10 cellular contexts compared by ENCODE assay signal in the genomic region with DNA sequence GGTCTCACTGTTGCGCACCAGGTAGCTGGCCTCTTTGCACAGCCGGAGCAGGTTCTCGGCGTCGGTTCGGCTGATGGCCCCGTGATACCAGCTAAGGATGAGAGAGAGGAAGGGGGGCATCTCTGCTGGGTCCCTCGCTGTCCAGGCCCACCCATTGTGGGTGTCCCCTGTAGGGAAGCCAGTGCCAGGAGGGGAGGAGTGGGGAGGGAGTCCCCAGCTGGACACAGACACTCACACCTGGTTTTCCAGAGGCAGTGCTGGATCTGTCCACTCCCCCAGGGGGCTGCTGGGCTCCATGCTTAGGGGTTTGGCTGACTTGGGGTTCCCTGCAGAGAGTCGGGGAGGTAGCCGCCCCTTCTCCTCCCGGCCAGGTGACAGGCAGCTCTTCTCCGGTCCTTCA. TPM values are rescaled to one million over a fixed set of nuclear protein-coding genes. Genes with fewer than 3 reads are reported as not detected.
"Had no signal": no experiment of that assay in that cellular context is flagged by ENCODE, and none has a peak within 500 bp of the region (broad histone marks: within the 10 kb centered on the region; RNA-seq: fewer than 3 reads in every experiment).

No MANE protein-coding gene starts in this region.

- H3K27ac Mint-ChIP-seq: HFFc6 had no signal

- FAIRE-seq: HTR-8/SVneo, K562 had no signal

- H3K36me3 ChIP-seq: HAP-1 had no signal

- H3K9ac ChIP-seq: GM23248 had no signal

- H3K4me3 Mint-ChIP-seq: HFFc6 had no signal

- H3K9me3 ChIP-seq: HAP-1 had no signal

- DNase-seq: GM23248, GOT3, H7, HFFc6 had no signal

- H3K27ac ChIP-seq: GM23248 had no signal

- ATAC-seq: HCT116, K562 had no signal

- H3K9me3 Mint-ChIP-seq: HFFc6 had no signal

- H3K4me3 ChIP-seq: GM23248, HAP-1, K562 had no signal

- H2AFZ ChIP-seq: GM23248 had no signal

RNA-seq across cellular contexts. Expression of a gene that starts 42.1 kb away (rescaled TPM):
- total RNA-seq: H4 had no signal

RNA-seq across cellular contexts. Expression of a gene that starts 42.2 kb away (rescaled TPM):
- total RNA-seq: H4, H7 had no signal

RNA-seq across cellular contexts. Expression of a gene that starts 57.8 kb away (rescaled TPM):
- total RNA-seq: GM23248, H4, H7, HFFc6, HT-29, K562 had no signal
- polyA plus RNA-seq: GM23248, K562 had no signal

RNA-seq across cellular contexts. Expression of a gene that starts 57.9 kb away (rescaled TPM):
- total RNA-seq: GM23248, H7, HFFc6 had no signal
